In genomic region chr2:196737046-196737445, GRCh38 we compare ENCODE assay signal across 7 cellular contexts.
"Had no signal": no experiment of that assay in that cellular context is flagged by ENCODE, and none has a peak within 500 bp of the region (broad histone marks: within the 10 kb centered on the region; RNA-seq: fewer than 3 reads in every experiment).

No MANE protein-coding gene starts in this region.

- ATAC-seq: GM12878 had no signal

- DNase-seq: GDM1, GF-D8 had no signal

- H3K4me3 ChIP-seq: GM12878 had no signal

- FAIRE-seq: G401.6, GM12878, GM12892, GM18507, GM19239 had no signal
